In the genomic region with DNA sequence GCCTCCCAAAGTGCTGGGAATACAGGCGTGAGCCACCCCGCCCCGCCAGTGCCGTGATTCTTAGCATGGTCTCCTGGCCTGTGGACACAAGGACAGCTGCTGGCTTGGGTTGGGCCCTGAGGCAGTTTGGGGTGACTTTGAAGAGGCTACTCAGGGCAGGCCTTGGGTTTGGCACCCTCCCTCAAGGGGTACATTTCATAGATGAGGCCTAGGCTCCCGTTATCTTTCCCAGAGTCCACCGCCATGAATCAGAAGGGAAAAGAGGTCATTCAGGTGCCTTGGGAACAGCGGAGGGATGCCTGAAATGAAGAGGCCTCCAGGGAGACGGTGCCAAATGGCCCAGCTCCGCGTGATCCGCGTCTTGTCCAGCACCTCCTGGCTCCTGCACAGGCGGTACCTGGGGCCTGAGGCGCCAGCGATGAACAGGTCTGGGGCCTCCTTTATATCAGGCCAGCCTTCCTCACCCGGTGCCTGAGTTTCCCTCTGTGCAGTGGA, we compare ENCODE assay signal across 8 cellular contexts. TPM values are rescaled to one million over a fixed set of nuclear protein-coding genes. Genes with fewer than 3 reads are reported as not detected.
DNase-seq lines count a peak whose midpoint lies in the region; ATAC-seq, FAIRE-seq and TF ChIP-seq lines count a peak whose summit lies in the region.

No MANE protein-coding gene starts in this region.

- SMC1A ChIA-PET in GM12878 (lab: Charles Lee; ENCODE audit: uncharacterized antibody, unreplicated experiment): no interaction called here

- POLR2A ChIA-PET in GM12878 (lab: Charles Lee): interaction anchor here (1.7 kb wide), 1 partner anchor 10 kb away, joined by 7 read pairs; the partner anchor contains the start of gene GNAI2

- no peak for TF ChIP-seq RAD21 in GM12878 (IDR thresholded peaks at IDR 0.05; ENCODE audit: insufficient read depth, low read depth, low read length)

- no TSS peak for BruUV-seq in GM12878 (replicated peaks; lab: Mats Ljungman, UMichigan)

- H3K9me3 ChIP-seq in GM12878 (replicated peaks; ENCODE audit: control insufficient read depth, insufficient read depth, low read length): no peaks in the 10 kb centered on the region
- H3K9me3 ChIP-seq in mesodermal cell (ENCODE audit: control insufficient read depth, low read length): no peaks in the 10 kb centered on the region

- peak overlapping the region; percentile 85 for H3K4me3 Mint-ChIP-seq in activated naive CD4-positive, alpha-beta T cell treated with anti-CD3 and anti-CD28 coated beads, Interleukin-2, amount 50 U/mL, for 24 hours
- H3K4me3 Mint-ChIP-seq in type B pancreatic cell: peak overlapping the region; percentile 79

- H3K4me3 ChIP-seq in GM12878: peak overlapping the region; percentile 70
- H3K4me3 ChIP-seq in mesodermal cell (ENCODE audit: extremely low read depth, insufficient read depth, low read length, poor library complexity, severe bottlenecking): no peak overlapping the region

- H3K36me3 Mint-ChIP-seq in activated naive CD4-positive, alpha-beta T cell treated with anti-CD3 and anti-CD28 coated beads, Interleukin-2, amount 50 U/mL, for 24 hours: no peaks in the 10 kb centered on the region
- H3K36me3 Mint-ChIP-seq in type B pancreatic cell: peaks cover 3% of the 10 kb centered on the region

- H3K4me2 ChIP-seq in GM12878 (ENCODE audit: control insufficient read depth, insufficient read depth): peak overlapping the region; percentile 94

- intact Hi-C loops in GM12878 (cut with micrococcal nuclease; ENCODE audit: unreplicated experiment): no loop called here

- H2AFZ ChIP-seq in GM12878 (ENCODE audit: control insufficient read depth, low read depth, low read length): no peak overlapping the region

- H3K4me1 ChIP-seq in GM12878 (ENCODE audit: control insufficient read depth, insufficient read depth, low read length) (peaks cover 55% of the 10 kb centered on the region), mesodermal cell (ENCODE audit: control insufficient read depth, insufficient read depth, low read length, poor library complexity, severe bottlenecking) (peaks cover 78% of the 10 kb centered on the region)

- peaks cover 78% of the 10 kb centered on the region for H3K4me1 Mint-ChIP-seq in activated naive CD4-positive, alpha-beta T cell treated with anti-CD3 and anti-CD28 coated beads, Interleukin-2, amount 50 U/mL, for 24 hours
- peaks cover 24% of the 10 kb centered on the region for H3K4me1 Mint-ChIP-seq in type B pancreatic cell (ENCODE audit: unreplicated experiment)

- H3K9me3 Mint-ChIP-seq in activated naive CD4-positive, alpha-beta T cell treated with anti-CD3 and anti-CD28 coated beads, Interleukin-2, amount 50 U/mL, for 24 hours: no peaks in the 10 kb centered on the region
- H3K9me3 Mint-ChIP-seq in type B pancreatic cell: no peaks in the 10 kb centered on the region

- CTCF ChIA-PET in GM12878 (lab: Yijun Ruan, JAX): interaction anchor here (1.0 to 3.6 kb wide), 2 partner anchors 18 to 27 kb away, joined by 3 to 42 read pairs; no protein-coding TSS in a partner anchor

- H3K27me3 Mint-ChIP-seq in activated naive CD4-positive, alpha-beta T cell treated with anti-CD3 and anti-CD28 coated beads, Interleukin-2, amount 50 U/mL, for 24 hours: no peaks in the 10 kb centered on the region
- H3K27me3 Mint-ChIP-seq in type B pancreatic cell: no peaks in the 10 kb centered on the region

- TF ChIP-seq CTCF in GM12878 (IDR thresholded peaks at IDR 0.05 in 2 of 3, conservative IDR thresholded peaks at IDR 0.05 in 1 of 3; ENCODE audit: control insufficient read depth in 2 of 3, extremely low read depth in 1 of 3, insufficient read depth in 1 of 3, low read depth in 3 of 3, low read length in 3 of 3): no peak
- TF ChIP-seq CTCF in type B pancreatic cell (conservative IDR thresholded peaks at IDR 0.05): no peak

- H3K27ac ChIP-seq in GM12878 (ENCODE audit: control insufficient read depth, insufficient read depth) (no peak overlapping the region), mesodermal cell (ENCODE audit: low read depth, low read length, severe bottlenecking) (peak overlapping the region; percentile 92)

- no peak for FAIRE-seq in GM12878 (lab: Jason Lieb, UNC)

- no peak for TF ChIP-seq POLR2A in GM12878 (IDR thresholded peaks at IDR 0.05; ENCODE audit: low read depth, low read length)

- H4K20me1 ChIP-seq in GM12878 (ENCODE audit: control insufficient read depth, insufficient read depth): peaks cover 23% of the 10 kb centered on the region

- DNase-seq in activated naive CD4-positive, alpha-beta T cell treated with Interleukin-2 at 50 U/mL for 16 hours: no peak
- DNase-seq in GM12878 (ENCODE audit: low read depth, low spot score) (no peak), type B pancreatic cell (ENCODE audit: extremely low spot score, unreplicated experiment) (no peak)

- no peaks in the 10 kb centered on the region for H3K27me3 ChIP-seq in GM12878 (replicated peaks in 1 of 2; ENCODE audit: control insufficient read depth in 2 of 2, insufficient read depth in 2 of 2, low read length in 1 of 2)

- H3K36me3 ChIP-seq in GM12878 (ENCODE audit: control insufficient read depth in 2 of 2, insufficient read depth in 2 of 2, low read length in 1 of 2) (peaks cover 12% of the 10 kb centered on the region in 2 experiments; a peak in 3 of 4 replicates), mesodermal cell (ENCODE audit: control insufficient read depth, insufficient read depth, low read length) (peaks cover 66% of the 10 kb centered on the region)

- in situ Hi-C loops in GM12878 (cut with MboI): no loop called here

- peak overlapping the region; percentile 80 for H3K27ac Mint-ChIP-seq in activated naive CD4-positive, alpha-beta T cell treated with anti-CD3 and anti-CD28 coated beads, Interleukin-2, amount 50 U/mL, for 24 hours
- H3K27ac Mint-ChIP-seq in type B pancreatic cell: peak overlapping the region; percentile 51

- no peak for TF ChIP-seq EP300 in GM12878 (IDR thresholded peaks at IDR 0.05; ENCODE audit: borderline replicate concordance in 1 of 2, control insufficient read depth in 1 of 2, low read depth in 2 of 2, low read length in 2 of 2)

- no peak; the same call in 2 of the 3 replicates for ATAC-seq in GM12878
- no peak for ATAC-seq in GM19324 (IDR thresholded peaks at IDR 0.05; ENCODE audit: low FRiP score, unreplicated experiment)
- ATAC-seq in GM18861 (IDR thresholded peaks at IDR 0.05; ENCODE audit: unreplicated experiment): no peak
- ATAC-seq in HG03196 (IDR thresholded peaks at IDR 0.05; ENCODE audit: unreplicated experiment): no peak

- H3K79me2 ChIP-seq in GM12878 (ENCODE audit: control insufficient read depth, insufficient read depth, low read length): peaks cover 83% of the 10 kb centered on the region

- RAD21 ChIA-PET in GM12878 (lab: Charles Lee; ENCODE audit: unreplicated experiment): no interaction called here

- WGBS in GM12878 (ENCODE audit: insufficient coverage, insufficient replicate concordance, low lambda C conversion rate, missing lambda C conversion rate): 89% methylated on average over 16 of the region's 16 CpGs
- WGBS in mesodermal cell (ENCODE audit: insufficient coverage in 2 of 2), 2 experiments: 88 to 90% methylated on average over 14 to 16 of the region's 16 CpGs

- H3K9ac ChIP-seq in GM12878 (ENCODE audit: control insufficient read depth, insufficient read depth, low read length): peak overlapping the region; percentile 73

RNA-seq across cellular contexts. Expression of gene GNAI2, which starts 9.3 kb away (rescaled TPM):
- 76.7 and 81.1 TPM in 2 replicates for total RNA-seq in GM12878 (2013; cell fraction: nucleolus; rRNA removed)
- total RNA-seq in GM12878 (2014; rRNA removed): 222 and 225 TPM in 2 replicates
- 108 and 120 TPM in 2 replicates for total RNA-seq in GM12878 (2014; rRNA removed; fragmentation: Illumina TruSeq; extraction: Trizol)
- 271 and 276 TPM in 2 replicates for total RNA-seq in GM12878 (2021)
- 114 TPM for polyA plus RNA-seq in GM12878 (2011; ENCODE audit: low read depth)
- polyA plus RNA-seq in GM12878 (2011; rRNA removed): 160 and 346 TPM in 2 replicates
- 449 and 513 TPM in 2 replicates for polyA plus RNA-seq in GM12878 (2011; cell fraction: cytosol; rRNA removed)
- polyA plus RNA-seq in GM12878 (2011; cell fraction: nucleus; rRNA removed): 325 and 326 TPM in 2 replicates
- polyA plus RNA-seq in GM12878 (2012): 201 and 206 TPM in 2 replicates
- 163 and 192 TPM in 2 replicates for polyA plus RNA-seq in GM12878 (2014; fragmentation: Illumina TruSeq; extraction: Trizol)
- 10 to 100 TPM in 1 of 2 experiments, 1 to 10 TPM in 1; 5.0 to 15.3 TPM for polyA plus RNA-seq in GM12878 (2014; fragmentation: Nextera tagmentation; extraction: Ambion mirVana)
- polyA plus RNA-seq in GM12878 (2014; rRNA removed): 257 and 287 TPM in 2 replicates
- polyA plus RNA-seq in GM12878 (2016; fragmentation: Nextera tagmentation; extraction: Ambion mirVana): 100 to 1,000 TPM; 250 to 275 TPM
- 423 and 505 TPM in 2 replicates for polyA minus RNA-seq in GM12878 (2011; rRNA and poly(A)+ RNA removed)
- 100.0 and 111 TPM in 2 replicates for polyA minus RNA-seq in GM12878 (2011; cell fraction: cytosol; rRNA and poly(A)+ RNA removed)
- polyA minus RNA-seq in GM12878 (2011; cell fraction: nucleus; rRNA and poly(A)+ RNA removed): 45.9 and 66.9 TPM in 2 replicates
- 395 TPM for polyA plus RNA-seq in mesodermal cell (2013, experiment 1 of 2)
- polyA plus RNA-seq in mesodermal cell (2013, experiment 2 of 2): 323 TPM
- total RNA-seq in type B pancreatic cell (ENCODE audit: low replicate concordance): 140 and 145 TPM in 2 replicates

RNA-seq across cellular contexts. Expression of gene SEMA3B, which starts 23.6 kb away (rescaled TPM):
- total RNA-seq in GM12878 (2013; cell fraction: nucleolus; rRNA removed): 2.1 and 5.2 TPM in 2 replicates
- total RNA-seq in GM12878 (2014; rRNA removed): 0.11 and 0.16 TPM in 2 replicates
- total RNA-seq in GM12878 (2014; rRNA removed; fragmentation: Illumina TruSeq; extraction: Trizol): 0.05 and 0.09 TPM in 2 replicates
- total RNA-seq in GM12878 (2021): 0.59 and 0.74 TPM in 2 replicates
- polyA plus RNA-seq in GM12878 (2011; ENCODE audit: low read depth): not detected
- polyA plus RNA-seq in GM12878 (2011; rRNA removed): 0.33 and 0.48 TPM in 2 replicates
- 0.39 and 0.74 TPM in 2 replicates for polyA plus RNA-seq in GM12878 (2011; cell fraction: cytosol; rRNA removed)
- 6.9 and 9.0 TPM in 2 replicates for polyA plus RNA-seq in GM12878 (2011; cell fraction: nucleus; rRNA removed)
- 0.90 and 1.2 TPM in 2 replicates for polyA plus RNA-seq in GM12878 (2012)
- 0.06 TPM in 1 of 2 replicates, not detected in the other for polyA plus RNA-seq in GM12878 (2014; fragmentation: Illumina TruSeq; extraction: Trizol)
- polyA plus RNA-seq in GM12878 (2014; fragmentation: Nextera tagmentation; extraction: Ambion mirVana): not detected
- polyA plus RNA-seq in GM12878 (2014; rRNA removed): 0.37 and 0.47 TPM in 2 replicates
- under 1 TPM; 0.09 to 0.16 TPM for polyA plus RNA-seq in GM12878 (2016; fragmentation: Nextera tagmentation; extraction: Ambion mirVana)
- 0.29 and 0.41 TPM in 2 replicates for polyA minus RNA-seq in GM12878 (2011; rRNA and poly(A)+ RNA removed)
- polyA minus RNA-seq in GM12878 (2011; cell fraction: cytosol; rRNA and poly(A)+ RNA removed): 4.5 and 7.3 TPM in 2 replicates
- 2.7 and 3.3 TPM in 2 replicates for polyA minus RNA-seq in GM12878 (2011; cell fraction: nucleus; rRNA and poly(A)+ RNA removed)
- 6.8 TPM for polyA plus RNA-seq in mesodermal cell (2013, experiment 1 of 2)
- polyA plus RNA-seq in mesodermal cell (2013, experiment 2 of 2): 6.1 TPM
- 18.4 and 34.8 TPM in 2 replicates for total RNA-seq in type B pancreatic cell (ENCODE audit: low replicate concordance)

RNA-seq across cellular contexts. Expression of gene LSMEM2, which starts 33.6 kb away (rescaled TPM):
- total RNA-seq in GM12878 (2013; cell fraction: nucleolus; rRNA removed): not detected in 2 replicates
- total RNA-seq in GM12878 (2014; rRNA removed) (not detected in 2 replicates), GM12878 (2014; rRNA removed; fragmentation: Illumina TruSeq; extraction: Trizol) (not detected in 2 replicates), GM12878 (2021) (not detected in 2 replicates), type B pancreatic cell (ENCODE audit: low replicate concordance) (not detected in 2 replicates)
- polyA plus RNA-seq in GM12878 (2011; ENCODE audit: low read depth): not detected
- polyA plus RNA-seq in GM12878 (2011; rRNA removed) (not detected in 2 replicates), GM12878 (2014; fragmentation: Illumina TruSeq; extraction: Trizol) (not detected in 2 replicates), GM12878 (2014; fragmentation: Nextera tagmentation; extraction: Ambion mirVana) (not detected), GM12878 (2014; rRNA removed) (not detected in 2 replicates), GM12878 (2016; fragmentation: Nextera tagmentation; extraction: Ambion mirVana) (under 1 TPM in 1 of 2 experiments, not detected in 1; 0.17 TPM)
- polyA plus RNA-seq in GM12878 (2011; cell fraction: cytosol; rRNA removed): not detected in 2 replicates
- polyA plus RNA-seq in GM12878 (2011; cell fraction: nucleus; rRNA removed): not detected in 2 replicates
- 0.12 TPM in 1 of 2 replicates, not detected in the other for polyA plus RNA-seq in GM12878 (2012)
- not detected in 2 replicates for polyA minus RNA-seq in GM12878 (2011; rRNA and poly(A)+ RNA removed)
- polyA minus RNA-seq in GM12878 (2011; cell fraction: cytosol; rRNA and poly(A)+ RNA removed): not detected in 2 replicates
- polyA minus RNA-seq in GM12878 (2011; cell fraction: nucleus; rRNA and poly(A)+ RNA removed): not detected in 2 replicates
- not detected for polyA plus RNA-seq in mesodermal cell (2013, experiment 1 of 2)
- not detected for polyA plus RNA-seq in mesodermal cell (2013, experiment 2 of 2)

RNA-seq across cellular contexts. Expression of gene SLC38A3, which starts 40.2 kb away (rescaled TPM):
- total RNA-seq in GM12878 (2013; cell fraction: nucleolus; rRNA removed): not detected in 2 replicates
- not detected in 2 replicates for total RNA-seq in GM12878 (2014; rRNA removed)
- total RNA-seq in GM12878 (2014; rRNA removed; fragmentation: Illumina TruSeq; extraction: Trizol): not detected in 2 replicates
- 0.13 TPM in 1 of 2 replicates, not detected in the other for total RNA-seq in GM12878 (2021)
- not detected for polyA plus RNA-seq in GM12878 (2011; ENCODE audit: low read depth)
- 0.14 TPM in 1 of 2 replicates, not detected in the other for polyA plus RNA-seq in GM12878 (2011; rRNA removed)
- polyA plus RNA-seq in GM12878 (2011; cell fraction: cytosol; rRNA removed): 0.05 and 0.16 TPM in 2 replicates
- 0.18 and 1.5 TPM in 2 replicates for polyA plus RNA-seq in GM12878 (2011; cell fraction: nucleus; rRNA removed)
- polyA plus RNA-seq in GM12878 (2012): not detected in 2 replicates
- polyA plus RNA-seq in GM12878 (2014; fragmentation: Illumina TruSeq; extraction: Trizol): not detected in 2 replicates
- not detected for polyA plus RNA-seq in GM12878 (2014; fragmentation: Nextera tagmentation; extraction: Ambion mirVana)
- polyA plus RNA-seq in GM12878 (2014; rRNA removed): not detected in 2 replicates
- polyA plus RNA-seq in GM12878 (2016; fragmentation: Nextera tagmentation; extraction: Ambion mirVana): not detected
- 0.05 TPM in 1 of 2 replicates, not detected in the other for polyA minus RNA-seq in GM12878 (2011; rRNA and poly(A)+ RNA removed)
- not detected in 2 replicates for polyA minus RNA-seq in GM12878 (2011; cell fraction: cytosol; rRNA and poly(A)+ RNA removed)
- polyA minus RNA-seq in GM12878 (2011; cell fraction: nucleus; rRNA and poly(A)+ RNA removed): not detected in 2 replicates
- 2.5 TPM for polyA plus RNA-seq in mesodermal cell (2013, experiment 1 of 2)
- 1.4 TPM for polyA plus RNA-seq in mesodermal cell (2013, experiment 2 of 2)
- 6.0 and 11.0 TPM in 2 replicates for total RNA-seq in type B pancreatic cell (ENCODE audit: low replicate concordance)

RNA-seq across cellular contexts. Expression of gene IFRD2, which starts 46.9 kb away (rescaled TPM):
- 91.8 and 111 TPM in 2 replicates for total RNA-seq in GM12878 (2013; cell fraction: nucleolus; rRNA removed)
- total RNA-seq in GM12878 (2014; rRNA removed) (81.7 and 100 TPM in 2 replicates), GM12878 (2014; rRNA removed; fragmentation: Illumina TruSeq; extraction: Trizol) (47.5 and 52.0 TPM in 2 replicates), GM12878 (2021) (96.6 and 103 TPM in 2 replicates), type B pancreatic cell (ENCODE audit: low replicate concordance) (60.9 and 80.5 TPM in 2 replicates)
- polyA plus RNA-seq in GM12878 (2011; ENCODE audit: low read depth): 21.2 TPM
- polyA plus RNA-seq in GM12878 (2011; rRNA removed) (12.4 and 19.1 TPM in 2 replicates), GM12878 (2014; fragmentation: Illumina TruSeq; extraction: Trizol) (19.1 and 44.1 TPM in 2 replicates), GM12878 (2014; fragmentation: Nextera tagmentation; extraction: Ambion mirVana) (10 to 100 TPM; 33.7 to 82.8 TPM), GM12878 (2014; rRNA removed) (77.8 and 87.5 TPM in 2 replicates), GM12878 (2016; fragmentation: Nextera tagmentation; extraction: Ambion mirVana) (100 to 1,000 TPM; 144 to 153 TPM)
- 43.7 and 61.2 TPM in 2 replicates for polyA plus RNA-seq in GM12878 (2011; cell fraction: cytosol; rRNA removed)
- 223 and 239 TPM in 2 replicates for polyA plus RNA-seq in GM12878 (2011; cell fraction: nucleus; rRNA removed)
- 40.6 and 41.3 TPM in 2 replicates for polyA plus RNA-seq in GM12878 (2012)
- 21.5 and 46.9 TPM in 2 replicates for polyA minus RNA-seq in GM12878 (2011; rRNA and poly(A)+ RNA removed)
- polyA minus RNA-seq in GM12878 (2011; cell fraction: cytosol; rRNA and poly(A)+ RNA removed): 12.7 and 13.8 TPM in 2 replicates
- 51.4 and 96.7 TPM in 2 replicates for polyA minus RNA-seq in GM12878 (2011; cell fraction: nucleus; rRNA and poly(A)+ RNA removed)
- polyA plus RNA-seq in mesodermal cell (2013, experiment 1 of 2): 42.2 TPM
- 33.5 TPM for polyA plus RNA-seq in mesodermal cell (2013, experiment 2 of 2)
